In genomic region chr6:15081437-15081836, GRCh38 we compare ENCODE assay signal across 20 cellular contexts.
"Had no signal": no experiment of that assay in that cellular context is flagged by ENCODE, and none has a peak within 500 bp of the region (broad histone marks: within the 10 kb centered on the region; RNA-seq: fewer than 3 reads in every experiment).

No MANE protein-coding gene starts in this region.

- H3K4me1 ChIP-seq: colonic mucosa, right atrium auricular region, sigmoid colon had no signal

- H3K4me3 ChIP-seq: colonic mucosa, heart left ventricle, right atrium auricular region, sigmoid colon, skin epidermis, stomach, thoracic aorta, transverse colon had no signal

- H3K4me3 Mint-ChIP-seq: naive B cell had no signal

- H3K27ac ChIP-seq: colonic mucosa, heart left ventricle, neutrophil, right atrium auricular region, sigmoid colon, skin epidermis, stomach, thoracic aorta, transverse colon had no signal

- H3K9me3 ChIP-seq: colonic mucosa, heart left ventricle, neutrophil, right atrium auricular region, sigmoid colon, stomach, thoracic aorta, transverse colon had no signal

- H3K27me3 ChIP-seq: colonic mucosa, heart left ventricle, neutrophil, right atrium auricular region, sigmoid colon, stomach, transverse colon had no signal

- H3K36me3 Mint-ChIP-seq: naive B cell had no signal

- H3K27ac Mint-ChIP-seq: naive B cell had no signal

- H3K36me3 ChIP-seq: colonic mucosa, heart left ventricle, neutrophil, right atrium auricular region, sigmoid colon, stomach, thoracic aorta, transverse colon had no signal

- DNase-seq: colonic mucosa; dermis blood vessel endothelial cell; foreskin melanocyte; heart left ventricle; hypothalamus; kidney glomerular epithelial cell; mesendoderm; naive B cell; sigmoid colon; stimulated activated CD4-positive, alpha-beta T cell treated with anti-CD3 and anti-CD28 coated beads, Interleukin-12 subunit alpha, Interleukin-12 subunit beta, amount 100 ng/mL, for 4 hours; stimulated activated naive CD4-positive, alpha-beta T cell; stomach; substantia nigra; transverse colon had no signal

- FAIRE-seq: endothelial cell of umbilical vein, islet of Langerhans had no signal

- H3K27me3 Mint-ChIP-seq: naive B cell had no signal

- ATAC-seq: heart left ventricle had no signal

- H3K9me3 Mint-ChIP-seq: naive B cell had no signal
